18 cellular contexts compared by ENCODE assay signal in the genomic region with DNA sequence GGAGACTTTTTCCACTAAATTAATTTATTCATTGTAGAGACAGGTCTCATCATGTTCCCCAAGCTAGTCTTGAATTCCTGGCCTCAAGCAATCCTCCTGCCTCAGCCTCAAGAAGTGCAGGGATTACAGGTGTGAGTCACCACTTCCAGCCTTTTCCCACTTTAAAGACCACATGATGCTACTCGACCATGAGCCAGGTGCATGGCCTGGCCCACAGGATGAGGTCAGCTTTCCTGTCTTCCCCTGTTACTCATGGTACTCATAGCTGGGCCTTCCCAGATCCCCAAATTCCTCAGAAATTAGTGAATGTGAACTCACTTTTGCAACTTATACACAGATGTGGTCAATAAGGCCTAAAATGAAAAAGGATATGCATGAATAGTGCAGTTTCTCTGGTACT.
DNase-seq lines count a peak whose midpoint lies in the region; ATAC-seq, FAIRE-seq and TF ChIP-seq lines count a peak whose summit lies in the region.
"Had no signal": no experiment of that assay in that cellular context is flagged by ENCODE, and none has a peak within 500 bp of the region (broad histone marks: within the 10 kb centered on the region; RNA-seq: fewer than 3 reads in every experiment).

No MANE protein-coding gene starts in this region.

- H3K27ac Mint-ChIP-seq in astrocyte (ENCODE audit: unreplicated experiment) = peak overlapping the region; percentile 41
- no peak overlapping the region for H3K27ac Mint-ChIP-seq in activated CD4-positive, alpha-beta T cell treated with anti-CD3 and anti-CD28 coated beads for 36 hours
- H3K27ac Mint-ChIP-seq: activated CD4-positive, alpha-beta T cell treated with anti-CD3 and anti-CD28 coated beads, Interleukin-2, amount 10 ng/mL, durations not matched to agents 7 days and 5 days had no signal

- peaks cover 4% of the 10 kb centered on the region for H3K9me3 Mint-ChIP-seq in astrocyte (ENCODE audit: unreplicated experiment)
- peaks cover 3% of the 10 kb centered on the region for H3K9me3 Mint-ChIP-seq in activated CD4-positive, alpha-beta T cell treated with anti-CD3 and anti-CD28 coated beads for 36 hours (ENCODE audit: low read depth)
- H3K9me3 Mint-ChIP-seq: activated CD4-positive, alpha-beta T cell treated with anti-CD3 and anti-CD28 coated beads, Interleukin-2, amount 10 ng/mL, durations not matched to agents 7 days and 5 days had no signal

- peak; percentile 29 for FAIRE-seq in astrocyte (lab: Jason Lieb, UNC)
- FAIRE-seq: kidney had no signal

- H3K4me3 Mint-ChIP-seq in astrocyte (ENCODE audit: unreplicated experiment) = no peak overlapping the region
- no peak overlapping the region for H3K4me3 Mint-ChIP-seq in activated CD4-positive, alpha-beta T cell treated with anti-CD3 and anti-CD28 coated beads for 36 hours
- H3K4me3 Mint-ChIP-seq: activated CD4-positive, alpha-beta T cell treated with anti-CD3 and anti-CD28 coated beads, Interleukin-2, amount 10 ng/mL, durations not matched to agents 7 days and 5 days had no signal

- peak overlapping the region; percentile 72 for H3K27ac ChIP-seq in astrocyte (ENCODE audit: low read depth, low read length)
- no peak overlapping the region for H3K27ac ChIP-seq in gastrocnemius medialis
- H3K27ac ChIP-seq: vagina had no signal

- H3K9ac ChIP-seq in astrocyte (ENCODE audit: low read length) = no peak overlapping the region

- H4K20me1 ChIP-seq in astrocyte (ENCODE audit: insufficient read depth, low read length) = no peaks in the 10 kb centered on the region

- H3K27me3 Mint-ChIP-seq in astrocyte (ENCODE audit: low read depth, unreplicated experiment) = no peaks in the 10 kb centered on the region
- H3K27me3 Mint-ChIP-seq in activated CD4-positive, alpha-beta T cell treated with anti-CD3 and anti-CD28 coated beads for 36 hours = no peaks in the 10 kb centered on the region
- H3K27me3 Mint-ChIP-seq: activated CD4-positive, alpha-beta T cell treated with anti-CD3 and anti-CD28 coated beads, Interleukin-2, amount 10 ng/mL, durations not matched to agents 7 days and 5 days had no signal

- peaks cover 8% of the 10 kb centered on the region for H3K36me3 Mint-ChIP-seq in astrocyte (ENCODE audit: low read depth, unreplicated experiment)
- H3K36me3 Mint-ChIP-seq in activated CD4-positive, alpha-beta T cell treated with anti-CD3 and anti-CD28 coated beads for 36 hours (ENCODE audit: low read depth) = no peaks in the 10 kb centered on the region

- H2AFZ ChIP-seq in astrocyte (ENCODE audit: low read depth, low read length) = no peak overlapping the region

- H3K9me3 ChIP-seq in astrocyte (ENCODE audit: insufficient read depth, low read depth, low read length) (no peaks in the 10 kb centered on the region), gastrocnemius medialis (no peaks in the 10 kb centered on the region)
- H3K9me3 ChIP-seq: vagina had no signal

- no peak for TF ChIP-seq CTCF in AG10803 (conservative IDR thresholded peaks at IDR 0.05; ENCODE audit: low read length)
- TF ChIP-seq CTCF in astrocyte (IDR thresholded peaks at IDR 0.05; ENCODE audit: insufficient read depth, low read depth, low read length) = no peak
- TF ChIP-seq CTCF in gastrocnemius medialis (IDR thresholded peaks at IDR 0.05 in 4 of 5, conservative IDR thresholded peaks at IDR 0.05 in 1 of 5) = no peak

- ATAC-seq in GM21390 (IDR thresholded peaks at IDR 0.05; ENCODE audit: unreplicated experiment) (no peak), gastrocnemius medialis (no peak), HG02571 (IDR thresholded peaks at IDR 0.05; ENCODE audit: unreplicated experiment) (no peak)
- ATAC-seq in activated CD4-positive, alpha-beta T cell treated with anti-CD3 and anti-CD28 coated beads for 36 hours = no peak
- ATAC-seq: HCT116, Panc1 had no signal

- POLR2A ChIA-PET in activated CD4-positive, alpha-beta T cell treated with anti-CD3 and anti-CD28 coated beads for 36 hours (lab: Charles Lee) = no interaction called here

- H3K4me3 ChIP-seq in AG10803 (ENCODE audit: low read length) = no peak overlapping the region
- no peak overlapping the region for H3K4me3 ChIP-seq in astrocyte (ENCODE audit: insufficient read depth, low read depth, low read length)
- H3K4me3 ChIP-seq in gastrocnemius medialis = no peak overlapping the region
- H3K4me3 ChIP-seq: vagina had no signal

- no peaks in the 10 kb centered on the region for H3K79me2 ChIP-seq in astrocyte (ENCODE audit: insufficient read depth, low read length)

- no peak overlapping the region for H3K4me2 ChIP-seq in astrocyte (ENCODE audit: low read length)

- H3K27me3 ChIP-seq in astrocyte (ENCODE audit: insufficient read depth, low read length) = no peaks in the 10 kb centered on the region
- no peaks in the 10 kb centered on the region for H3K27me3 ChIP-seq in gastrocnemius medialis
- H3K27me3 ChIP-seq: vagina had no signal

- DNase-seq in AG10803 (ENCODE audit: low read depth) = peak; percentile 73
- DNase-seq in HPDE6-E6E7 (ENCODE audit: extremely low spot score) = peak; percentile 28
- DNase-seq in astrocyte (ENCODE audit: low read depth) = peak; percentile 90
- DNase-seq in iris pigment epithelial cell (ENCODE audit: low read depth) = peak; percentile 76
- no peak for DNase-seq in activated CD4-positive, alpha-beta T cell treated with anti-CD3 and anti-CD28 coated beads for 36 hours
- DNase-seq in gastrocnemius medialis = no peak
- DNase-seq: activated CD4-positive, alpha-beta T cell treated with anti-CD3 and anti-CD28 coated beads, Interleukin-2, amount 10 ng/mL, durations not matched to agents 7 days and 5 days; amniotic stem cell; C1 segment of cervical spinal cord; kidney; NCI-H345; stimulated activated CD4-positive, alpha-beta T cell treated with anti-CD3 and anti-CD28 coated beads, Interleukin-2, amount 100 ng/mL, for 48 hours; T-helper 2 cell had no signal

- CTCF ChIA-PET in activated CD4-positive, alpha-beta T cell treated with anti-CD3 and anti-CD28 coated beads for 36 hours (lab: Charles Lee) = no interaction called here

- H3K36me3 ChIP-seq in astrocyte (ENCODE audit: insufficient read depth, low read length) (no peaks in the 10 kb centered on the region), gastrocnemius medialis (no peaks in the 10 kb centered on the region)
- H3K36me3 ChIP-seq: vagina had no signal

- TF ChIP-seq POLR2A in gastrocnemius medialis (IDR thresholded peaks at IDR 0.05) = no peak

- in situ Hi-C loops in gastrocnemius medialis (cut with MboI; ENCODE audit: low sequenced_read_pairs in 4 of 4) = no loop called here

- intact Hi-C loops in activated CD4-positive, alpha-beta T cell treated with anti-CD3 and anti-CD28 coated beads for 36 hours (cut with DNase I, micrococcal nuclease) = no loop called here
- intact Hi-C loops in gastrocnemius medialis (cut with DNase I; ENCODE audit: low total_unique reads) = no loop called here

- H3K4me1 Mint-ChIP-seq in astrocyte (ENCODE audit: low read depth, unreplicated experiment) = peaks cover 15% of the 10 kb centered on the region
- H3K4me1 Mint-ChIP-seq in activated CD4-positive, alpha-beta T cell treated with anti-CD3 and anti-CD28 coated beads for 36 hours = no peaks in the 10 kb centered on the region
- H3K4me1 Mint-ChIP-seq: activated CD4-positive, alpha-beta T cell treated with anti-CD3 and anti-CD28 coated beads, Interleukin-2, amount 10 ng/mL, durations not matched to agents 7 days and 5 days had no signal

- H3K4me1 ChIP-seq in astrocyte (ENCODE audit: insufficient read depth, low read length) (peaks cover 6% of the 10 kb centered on the region), gastrocnemius medialis (no peaks in the 10 kb centered on the region)
- H3K4me1 ChIP-seq: vagina had no signal

Comparison
In these comparisons a context has a peak if more than half of its experiments do, and no peak if none do; other contexts are left out.
1. DNase-seq: peak in AG10803 (single experiment), HPDE6-E6E7 (single experiment), astrocyte (single experiment) and iris pigment epithelial cell (single experiment); none in activated CD4-positive, alpha-beta T cell treated with anti-CD3 and anti-CD28 coated beads for 36 hours (single experiment) and gastrocnemius medialis (0 of 2).